Comparison of ENCODE assay signal across 27 cellular contexts in genomic region chr5:96265487-96265886, GRCh38.
DNase-seq lines count a peak whose midpoint lies in the region; ATAC-seq and TF ChIP-seq lines count a peak whose summit lies in the region.
"Had no signal": no experiment of that assay in that cellular context is flagged by ENCODE, and none has a peak within 500 bp of the region (broad histone marks: within the 10 kb centered on the region; RNA-seq: fewer than 3 reads in every experiment).

No MANE protein-coding gene starts in this region.

- 0 out of 2 replicates have a peak, but pooled peaks cover 3% of the 10 kb centered on the region for H3K4me1 Mint-ChIP-seq in WTC11
- H3K4me1 Mint-ChIP-seq in activated T-helper 17 cell treated with anti-CD3 and anti-CD28 coated beads, Interleukin-2, amount 50 U/mL, for 72 hours, result no peaks in the 10 kb centered on the region
- H3K4me1 Mint-ChIP-seq: B cell; CD4-positive, alpha-beta memory T cell; CD4-positive, CD25-positive, alpha-beta regulatory T cell; CD8-positive, alpha-beta memory T cell had no signal

- no peak for ATAC-seq in WTC11
- peak; percentile 52 for ATAC-seq in activated T-helper 17 cell treated with anti-CD3 and anti-CD28 coated beads, Interleukin-2, amount 50 U/mL, for 72 hours (replicated peaks)
- ATAC-seq in HG03439 (IDR thresholded peaks at IDR 0.05; ENCODE audit: unreplicated experiment), result no peak
- ATAC-seq: A549; CD8-positive, alpha-beta T cell had no signal

- no peak for DNase-seq in WTC11 (ENCODE audit: low spot score)
- no peak for DNase-seq in activated CD4-positive, alpha-beta T cell treated with anti-CD3 and anti-CD28 coated beads for 4 hours
- DNase-seq: 8988T; ACHN; AML-193; BE2C; C1 segment of cervical spinal cord; Caco-2; Calu3; CD4-positive, alpha-beta memory T cell; CD4-positive, alpha-beta T cell; CD4-positive, CD25-positive, alpha-beta regulatory T cell; CD8-positive, alpha-beta memory T cell; CD8-positive, alpha-beta T cell; COR-L47; DMS 273 treated with DMSO at 0.1 percent for 48 hours; DMS153; DMS53; DMS79; DMS79 treated with DMSO at 0.1 percent for 48 hours; DND-41; EL had no signal

- CTCF ChIA-PET in WTC11 (lab: Charles Lee), result no interaction called here

- H3K36me3 Mint-ChIP-seq in WTC11, result peaks cover 16% of the 10 kb centered on the region
- no peaks in the 10 kb centered on the region for H3K36me3 Mint-ChIP-seq in activated T-helper 17 cell treated with anti-CD3 and anti-CD28 coated beads, Interleukin-2, amount 50 U/mL, for 72 hours (ENCODE audit: low read depth)
- H3K36me3 Mint-ChIP-seq: CD14-positive monocyte; CD4-positive, CD25-positive, alpha-beta regulatory T cell; CD8-positive, alpha-beta T cell had no signal

- TF ChIP-seq CTCF in WTC11 (IDR thresholded peaks at IDR 0.05), result no peak

- no peaks in the 10 kb centered on the region for H3K27me3 Mint-ChIP-seq in WTC11 (ENCODE audit: low read depth)
- H3K27me3 Mint-ChIP-seq in activated T-helper 17 cell treated with anti-CD3 and anti-CD28 coated beads, Interleukin-2, amount 50 U/mL, for 72 hours, result peaks cover 9% of the 10 kb centered on the region

- peaks cover 37% of the 10 kb centered on the region for H3K9me3 Mint-ChIP-seq in WTC11
- peaks cover 12% of the 10 kb centered on the region for H3K9me3 Mint-ChIP-seq in activated T-helper 17 cell treated with anti-CD3 and anti-CD28 coated beads, Interleukin-2, amount 50 U/mL, for 72 hours

- no peak overlapping the region for H3K4me3 Mint-ChIP-seq in WTC11
- H3K4me3 Mint-ChIP-seq in activated T-helper 17 cell treated with anti-CD3 and anti-CD28 coated beads, Interleukin-2, amount 50 U/mL, for 72 hours, result no peak overlapping the region
- H3K4me3 Mint-ChIP-seq: B cell; CD14-positive monocyte; CD4-positive, alpha-beta memory T cell; CD4-positive, alpha-beta T cell; CD4-positive, CD25-positive, alpha-beta regulatory T cell; CD8-positive, alpha-beta memory T cell; CD8-positive, alpha-beta T cell had no signal

- H3K27ac Mint-ChIP-seq in WTC11, result no peak overlapping the region
- H3K27ac Mint-ChIP-seq in activated T-helper 17 cell treated with anti-CD3 and anti-CD28 coated beads, Interleukin-2, amount 50 U/mL, for 72 hours, result no peak overlapping the region
- H3K27ac Mint-ChIP-seq: B cell; CD14-positive monocyte; CD4-positive, alpha-beta memory T cell; CD4-positive, alpha-beta T cell; CD4-positive, CD25-positive, alpha-beta regulatory T cell; CD8-positive, alpha-beta memory T cell; CD8-positive, alpha-beta T cell had no signal

- POLR2A ChIA-PET in WTC11 (lab: Charles Lee), result no interaction called here

TF ChIP-seq in WTC11, 78 proteins besides CTCF, POLR2A, EP300 and RAD21:
- peak; percentile 63; the same call in 1 of the 2 replicates for TF ChIP-seq ZNF416 (CRISPR knock-in tag; IDR thresholded peaks at IDR 0.05)
- TF ChIP-seq, protein P1, sequence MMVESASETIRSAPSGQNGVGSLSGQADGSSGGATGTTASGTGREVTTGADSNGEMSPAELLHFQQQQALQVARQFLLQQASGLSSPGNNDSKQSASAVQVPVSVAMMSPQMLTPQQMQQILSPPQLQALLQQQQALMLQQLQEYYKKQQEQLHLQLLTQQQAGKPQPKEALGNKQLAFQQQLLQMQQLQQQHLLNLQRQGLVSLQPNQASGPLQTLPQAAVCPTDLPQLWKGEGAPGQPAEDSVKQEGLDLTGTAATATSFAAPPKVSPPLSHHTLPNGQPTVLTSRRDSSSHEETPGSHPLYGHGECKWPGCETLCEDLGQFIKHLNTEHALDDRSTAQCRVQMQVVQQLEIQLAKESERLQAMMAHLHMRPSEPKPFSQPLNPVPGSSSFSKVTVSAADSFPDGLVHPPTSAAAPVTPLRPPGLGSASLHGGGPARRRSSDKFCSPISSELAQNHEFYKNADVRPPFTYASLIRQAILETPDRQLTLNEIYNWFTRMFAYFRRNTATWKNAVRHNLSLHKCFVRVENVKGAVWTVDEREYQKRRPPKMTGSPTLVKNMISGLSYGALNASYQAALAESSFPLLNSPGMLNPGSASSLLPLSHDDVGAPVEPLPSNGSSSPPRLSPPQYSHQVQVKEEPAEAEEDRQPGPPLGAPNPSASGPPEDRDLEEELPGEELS (CRISPR knock-in tag; IDR thresholded peaks at IDR 0.05), result no peak
